In the genomic region with DNA sequence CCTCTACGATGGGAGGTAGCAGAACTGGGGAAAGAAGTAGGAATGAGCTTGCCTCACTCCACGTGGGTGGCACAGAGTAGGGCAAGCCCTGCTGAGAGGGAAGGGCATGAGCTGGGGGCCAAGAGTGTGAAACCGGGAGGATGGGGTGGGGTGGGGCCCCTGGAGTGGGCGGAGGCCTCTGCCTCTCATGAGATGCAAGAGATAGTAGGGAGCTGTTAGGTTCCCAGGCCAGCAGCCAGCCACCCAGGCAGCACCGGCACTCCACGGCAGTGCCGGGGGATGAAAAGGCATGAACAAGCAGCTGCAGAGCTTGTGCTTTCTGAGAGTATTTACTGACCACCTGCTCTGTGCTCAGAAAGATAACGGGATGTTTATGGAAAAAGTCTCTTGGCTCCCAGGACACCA, we compare ENCODE assay signal across 2 cellular contexts.
TF ChIP-seq lines count a peak whose summit lies in the region.

No MANE protein-coding gene starts in this region.

TF ChIP-seq in HEK293, 187 proteins besides CTCF, POLR2A, EP300 and RAD21:
- TF ChIP-seq, protein P1, sequence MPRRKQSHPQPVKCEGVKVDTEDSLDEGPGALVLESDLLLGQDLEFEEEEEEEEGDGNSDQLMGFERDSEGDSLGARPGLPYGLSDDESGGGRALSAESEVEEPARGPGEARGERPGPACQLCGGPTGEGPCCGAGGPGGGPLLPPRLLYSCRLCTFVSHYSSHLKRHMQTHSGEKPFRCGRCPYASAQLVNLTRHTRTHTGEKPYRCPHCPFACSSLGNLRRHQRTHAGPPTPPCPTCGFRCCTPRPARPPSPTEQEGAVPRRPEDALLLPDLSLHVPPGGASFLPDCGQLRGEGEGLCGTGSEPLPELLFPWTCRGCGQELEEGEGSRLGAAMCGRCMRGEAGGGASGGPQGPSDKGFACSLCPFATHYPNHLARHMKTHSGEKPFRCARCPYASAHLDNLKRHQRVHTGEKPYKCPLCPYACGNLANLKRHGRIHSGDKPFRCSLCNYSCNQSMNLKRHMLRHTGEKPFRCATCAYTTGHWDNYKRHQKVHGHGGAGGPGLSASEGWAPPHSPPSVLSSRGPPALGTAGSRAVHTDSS (tag by site-specific recombination; IDR thresholded peaks at IDR 0.05), result no peak
- peak; percentile 70 for TF ChIP-seq KLF1 (tag by site-specific recombination; IDR thresholded peaks at IDR 0.05)
- peak; percentile 49 for TF ChIP-seq EGR2 (tag by site-specific recombination; IDR thresholded peaks at IDR 0.05; ENCODE audit: low read depth)
- peak; percentile 68 for TF ChIP-seq ZFHX2 (tag by site-specific recombination; conservative IDR thresholded peaks at IDR 0.05)
TF ChIP-seq in HEK293: peak in this region for 3.

TF ChIP-seq in K562, 482 proteins besides CTCF, POLR2A, EP300 and RAD21:
- TF ChIP-seq TAF15 (IDR thresholded peaks at IDR 0.05; ENCODE audit: low read depth, low read length) (no peak), ATF1 (CRISPR knock-in tag; IDR thresholded peaks at IDR 0.05) (no peak), ATF1 (tag; IDR thresholded peaks at IDR 0.05) (no peak), NFYB (IDR thresholded peaks at IDR 0.05; ENCODE audit: extremely low read depth, insufficient read length) (no peak), GATAD2A (IDR thresholded peaks at IDR 0.05) (no peak), ZNF124 (CRISPR knock-in tag; IDR thresholded peaks at IDR 0.05) (no peak), SMARCE1 (IDR thresholded peaks at IDR 0.05) (no peak), FOXJ2 (tag; IDR thresholded peaks at IDR 0.05) (peak; percentile 68; the same call in 1 of the 2 replicates), POLR2B (IDR thresholded peaks at IDR 0.05; ENCODE audit: low read depth, partially characterized antibody) (no peak), ZNF75A (CRISPR knock-in tag; IDR thresholded peaks at IDR 0.05) (no peak), ETV6 (IDR thresholded peaks at IDR 0.05; ENCODE audit: borderline replicate concordance in 1 of 2, low read depth in 2 of 2, low read length in 1 of 2) (no peak), ETV6 (CRISPR knock-in tag; IDR thresholded peaks at IDR 0.05; ENCODE audit: borderline replicate concordance) (no peak), CTBP1 (IDR thresholded peaks at IDR 0.05; ENCODE audit: borderline replicate concordance) (peak; percentile 23; the same call in 1 of the 2 replicates), ZBTB17 (CRISPR knock-in tag; IDR thresholded peaks at IDR 0.05) (no peak), SUPT5H (IDR thresholded peaks at IDR 0.05) (no peak), DIDO1 (tag; IDR thresholded peaks at IDR 0.05; ENCODE audit: low read depth) (no peak), POLR2AphosphoS2 (IDR thresholded peaks at IDR 0.05; ENCODE audit: low read length) (no peak)
- TF ChIP-seq, protein P2, sequence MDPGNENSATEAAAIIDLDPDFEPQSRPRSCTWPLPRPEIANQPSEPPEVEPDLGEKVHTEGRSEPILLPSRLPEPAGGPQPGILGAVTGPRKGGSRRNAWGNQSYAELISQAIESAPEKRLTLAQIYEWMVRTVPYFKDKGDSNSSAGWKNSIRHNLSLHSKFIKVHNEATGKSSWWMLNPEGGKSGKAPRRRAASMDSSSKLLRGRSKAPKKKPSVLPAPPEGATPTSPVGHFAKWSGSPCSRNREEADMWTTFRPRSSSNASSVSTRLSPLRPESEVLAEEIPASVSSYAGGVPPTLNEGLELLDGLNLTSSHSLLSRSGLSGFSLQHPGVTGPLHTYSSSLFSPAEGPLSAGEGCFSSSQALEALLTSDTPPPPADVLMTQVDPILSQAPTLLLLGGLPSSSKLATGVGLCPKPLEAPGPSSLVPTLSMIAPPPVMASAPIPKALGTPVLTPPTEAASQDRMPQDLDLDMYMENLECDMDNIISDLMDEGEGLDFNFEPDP (CRISPR knock-in tag; IDR thresholded peaks at IDR 0.05), result no peak
